ENCODE assay signal across 13 cellular contexts in the genomic region with DNA sequence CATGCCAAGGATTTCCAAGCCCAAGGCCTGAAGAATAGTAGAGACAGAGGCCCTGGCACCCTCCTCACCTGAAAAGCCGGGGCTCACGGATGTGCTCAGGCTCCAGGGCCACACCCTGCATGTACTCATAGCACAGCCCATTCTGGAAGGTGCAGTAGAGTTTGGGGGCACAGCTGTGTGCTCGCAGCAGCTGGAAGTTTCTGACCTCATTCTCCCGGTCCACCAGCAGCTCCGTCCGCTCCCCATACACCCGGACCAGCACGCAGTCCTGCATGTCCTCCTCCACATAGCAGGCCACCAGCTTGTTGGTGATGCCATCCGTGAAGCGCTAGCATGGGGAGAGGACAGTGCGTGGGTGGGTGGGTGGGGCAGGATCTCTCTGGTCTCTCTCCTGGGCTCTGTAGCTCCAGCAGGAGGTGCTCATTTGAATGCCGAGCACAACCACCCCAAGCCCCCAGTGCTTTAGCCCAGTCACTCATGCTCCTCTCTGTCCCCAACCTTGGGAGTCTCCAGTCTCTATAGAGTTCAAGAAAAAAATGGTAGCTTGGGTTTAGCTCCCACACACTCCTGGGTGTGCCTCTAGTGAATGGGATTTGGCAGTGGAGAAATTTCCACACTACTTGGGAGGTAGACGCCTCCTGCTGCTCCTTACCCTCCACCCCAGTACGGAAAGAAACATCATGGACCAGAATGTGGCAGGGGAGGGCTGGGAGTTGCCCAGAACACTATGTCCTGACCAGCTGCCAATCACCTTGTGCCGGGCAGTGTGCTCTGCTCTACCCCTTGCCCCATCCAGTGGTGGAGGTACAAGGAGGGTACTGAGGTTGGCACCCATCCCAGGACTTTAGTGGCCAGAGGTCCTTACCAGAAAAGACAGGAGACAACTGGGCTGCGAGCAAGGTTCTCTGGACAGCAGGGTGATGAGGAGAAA. TPM values are rescaled to one million over a fixed set of nuclear protein-coding genes. Genes with fewer than 3 reads are reported as not detected.
DNase-seq lines count a peak whose midpoint lies in the region; ATAC-seq and TF ChIP-seq lines count a peak whose summit lies in the region.
"Had no signal": no experiment of that assay in that cellular context is flagged by ENCODE, and none has a peak within 500 bp of the region (broad histone marks: within the 10 kb centered on the region; RNA-seq: fewer than 3 reads in every experiment).

No MANE protein-coding gene starts in this region.

- TF ChIP-seq EP300 in upper lobe of left lung (IDR thresholded peaks at IDR 0.05) = no peak

- DNase-seq in H9 (no peak), activated B cell treated with CpG ODN at 0.5 μM for 24 hours (no peak), hepatocyte (ENCODE audit: low spot score) (no peak), renal cortical epithelial cell (ENCODE audit: low read depth) (peak; percentile 22), NCI-H2107 treated with DMSO at 0.1 percent for 48 hours (lab: John Stamatoyannopoulos, UW; ENCODE audit: unreplicated experiment) (no peak), NOMO-1 treated with DMSO at 0.1 percent for 48 hours (lab: John Stamatoyannopoulos, UW; ENCODE audit: unreplicated experiment) (no peak), upper lobe of left lung (no peak)
- DNase-seq: heart right ventricle had no signal

- no peak overlapping the region for H2BK15ac ChIP-seq in H9 (ENCODE audit: low read depth, low read length)

- no peak overlapping the region for H2AK5ac ChIP-seq in H9 (ENCODE audit: insufficient read length, low read length)

- H3K79me2 ChIP-seq in H9 (ENCODE audit: insufficient read depth, low read length) (no peaks in the 10 kb centered on the region), hepatocyte (no peaks in the 10 kb centered on the region)

- H3K79me1 ChIP-seq in H9 (ENCODE audit: insufficient read depth, low read depth, low read length, poor library complexity, severe bottlenecking) = no peaks in the 10 kb centered on the region

- ATAC-seq in activated B cell treated with CpG ODN at 0.5 μM for 24 hours (ENCODE audit: low read depth) (no peak), GM18868 (IDR thresholded peaks at IDR 0.05; ENCODE audit: unreplicated experiment) (no peak), upper lobe of left lung (ENCODE audit: low FRiP score in 2 of 2) (no peak)
- ATAC-seq: mucosa of descending colon had no signal

- H3K18ac ChIP-seq in H9 (ENCODE audit: insufficient read length, low read depth, low read length) = no peak overlapping the region

- H3K4me1 ChIP-seq in H9 (ENCODE audit: insufficient read depth, low read length) (peaks cover 4% of the 10 kb centered on the region; the same call in 1 of the 2 replicates), hepatocyte (ENCODE audit: insufficient read depth) (peaks cover 11% of the 10 kb centered on the region), upper lobe of left lung (peaks cover 11 to 22% (median 14%) of the 10 kb centered on the region in 4 donors)

- H3K4me2 ChIP-seq in H9 (ENCODE audit: insufficient read depth, insufficient read length, low read length) = no peak overlapping the region
- peak overlapping the region; percentile 99 for H3K4me2 ChIP-seq in hepatocyte

- H3K23ac ChIP-seq in H9 (ENCODE audit: insufficient read length, low read depth, low read length) = no peak overlapping the region

- H3T11ph ChIP-seq in H9 (ENCODE audit: low read length) = no peak overlapping the region

- intact Hi-C loops in activated B cell treated with CpG ODN at 0.5 μM for 24 hours (cut with micrococcal nuclease) = no loop called here

- no peak overlapping the region for H2BK20ac ChIP-seq in H9 (ENCODE audit: low read depth, low read length, poor library complexity, severe bottlenecking)

- H3K27ac Mint-ChIP-seq in H9 (peak overlapping the region in 1 of 3 experiments; percentile 57; a peak in 2 of 7 replicates), activated B cell treated with CpG ODN at 0.5 μM for 24 hours (no peak overlapping the region)
- H3K27ac Mint-ChIP-seq: stimulated activated naive CD8-positive, alpha-beta T cell treated with anti-CD3 and anti-CD28 coated beads, Interleukin-15, Interleukin-2, amounts not matched to agents 100 ng/mL and 50 ng/mL, for 24 hours had no signal

- H3K36me3 Mint-ChIP-seq in H9 (ENCODE audit: insufficient read depth in 1 of 3, low read depth in 3 of 3) (peaks cover 0 to 5% (median 5%) of the 10 kb centered on the region in 3 experiments; a peak in 3 of 7 replicates), activated B cell treated with CpG ODN at 0.5 μM for 24 hours (ENCODE audit: low read depth) (no peaks in the 10 kb centered on the region)

- H2BK120ac ChIP-seq in H9 (ENCODE audit: low read depth, low read length, poor library complexity, severe bottlenecking) = no peak overlapping the region

- POLR2A ChIA-PET in activated B cell treated with CpG ODN at 0.5 μM for 24 hours (lab: Charles Lee) = no interaction called here

- H4K20me1 ChIP-seq in H9 (ENCODE audit: control insufficient read depth, insufficient read depth, insufficient read length) (no peaks in the 10 kb centered on the region), hepatocyte (ENCODE audit: insufficient read depth, poor library complexity, severe bottlenecking) (no peaks in the 10 kb centered on the region)

- no CpG with 5 or more reads among the region's 16 CpGs for WGBS in H9 (ENCODE audit: extremely low coverage, insufficient read length, low lambda C conversion rate)
- WGBS in hepatocyte (ENCODE audit: low lambda C conversion rate, missing lambda C conversion rate) = 85% methylated on average over 16 of the region's 16 CpGs
- 90 to 92% methylated on average over 9 to 16 of the region's 16 CpGs for WGBS in upper lobe of left lung, 2 donors

- H4K8ac ChIP-seq in H9 (replicated peaks; ENCODE audit: insufficient read length, low read depth, low read length) = no peak overlapping the region

- H3K9me3 ChIP-seq in H9 (ENCODE audit: control insufficient read depth, low read depth, low read length) = no peaks in the 10 kb centered on the region
- H3K9me3 ChIP-seq in hepatocyte (ENCODE audit: low read depth) = no peaks in the 10 kb centered on the region
- no peaks in the 10 kb centered on the region for H3K9me3 ChIP-seq in upper lobe of left lung
- H3K9me3 ChIP-seq: heart right ventricle, mucosa of descending colon had no signal

- H3K4me1 Mint-ChIP-seq in H9 = peaks cover 46 to 52% of the 10 kb centered on the region in 2 experiments
- H3K4me1 Mint-ChIP-seq in activated B cell treated with CpG ODN at 0.5 μM for 24 hours = peaks cover 2% of the 10 kb centered on the region

- TF ChIP-seq CTCF in H9 (conservative IDR thresholded peaks at IDR 0.05) (no peak), activated B cell treated with CpG ODN at 0.5 μM for 24 hours (IDR thresholded peaks at IDR 0.05) (no peak), hepatocyte (IDR thresholded peaks at IDR 0.05; ENCODE audit: poor library complexity) (no peak), upper lobe of left lung (IDR thresholded peaks at IDR 0.05) (no peak)

- no peak overlapping the region for H3K4ac ChIP-seq in H9 (ENCODE audit: low read depth, low read length)

- H2BK5ac ChIP-seq in H9 (ENCODE audit: insufficient read length, low read length) = no peak overlapping the region

- CTCF ChIA-PET in activated B cell treated with CpG ODN at 0.5 μM for 24 hours (lab: Charles Lee) = no interaction called here

- H3K36me3 ChIP-seq in hepatocyte (replicated peaks; ENCODE audit: insufficient read depth, low read depth) (no peaks in the 10 kb centered on the region), upper lobe of left lung (peaks cover 0 to 3% (median 0%) of the 10 kb centered on the region in 4 donors)

- peaks cover 6% of the 10 kb centered on the region for H3K23me2 ChIP-seq in H9 (ENCODE audit: insufficient read length, low read depth, low read length, poor library complexity, severe bottlenecking)

- H3K56ac ChIP-seq in H9 (ENCODE audit: insufficient read length, low read depth, low read length) = no peak overlapping the region

- H2AFZ ChIP-seq in H9 (ENCODE audit: low read length) (no peak overlapping the region), hepatocyte (no peak overlapping the region)

- H3K27me3 Mint-ChIP-seq in H9 (ENCODE audit: low read depth) = peaks cover 39% of the 10 kb centered on the region
- H3K27me3 Mint-ChIP-seq in activated B cell treated with CpG ODN at 0.5 μM for 24 hours = peaks cover 16% of the 10 kb centered on the region
- H3K27me3 Mint-ChIP-seq: stimulated activated naive CD8-positive, alpha-beta T cell treated with anti-CD3 and anti-CD28 coated beads, Interleukin-15, Interleukin-2, amounts not matched to agents 100 ng/mL and 50 ng/mL, for 24 hours had no signal

- H3K9me3 Mint-ChIP-seq in H9 (no peaks in the 10 kb centered on the region; a peak in 1 of 5 replicates), activated B cell treated with CpG ODN at 0.5 μM for 24 hours (no peaks in the 10 kb centered on the region)
- H3K9me3 Mint-ChIP-seq: stimulated activated naive CD8-positive, alpha-beta T cell treated with anti-CD3 and anti-CD28 coated beads, Interleukin-15, Interleukin-2, amounts not matched to agents 100 ng/mL and 50 ng/mL, for 24 hours had no signal

- no peak overlapping the region for H3K27ac ChIP-seq in H9 (ENCODE audit: insufficient read length, low read depth, low read length)
- H3K27ac ChIP-seq in hepatocyte = no peak overlapping the region
- no peak overlapping the region for H3K27ac ChIP-seq in upper lobe of left lung

- H3K4me3 ChIP-seq in hepatocyte (no peak overlapping the region), upper lobe of left lung (no peak overlapping the region)
- H3K4me3 ChIP-seq: mucosa of descending colon had no signal

- TF ChIP-seq POLR2A in upper lobe of left lung (IDR thresholded peaks at IDR 0.05) = no peak

- H3K27me3 ChIP-seq in H9 (ENCODE audit: insufficient read depth, low read length) (no peaks in the 10 kb centered on the region; the same call in 1 of the 2 replicates), hepatocyte (no peaks in the 10 kb centered on the region), upper lobe of left lung (peaks cover 0 to 3% (median 0%) of the 10 kb centered on the region in 4 donors)

- no peak overlapping the region for H3K9ac ChIP-seq in H9 (ENCODE audit: extremely low read depth, insufficient read length, low read length)

- H3K4me3 Mint-ChIP-seq in H9 (peak overlapping the region; percentile 62 to 74; a peak in 4 of 5 replicates), activated B cell treated with CpG ODN at 0.5 μM for 24 hours (peak overlapping the region; percentile 51)

- H4K91ac ChIP-seq in H9 (ENCODE audit: insufficient read length, low read depth, low read length) = no peak overlapping the region

- H2BK12ac ChIP-seq in H9 (ENCODE audit: insufficient read length, low read depth, low read length) = no peak overlapping the region

- H3K14ac ChIP-seq in H9 (ENCODE audit: insufficient read depth, low read length) = no peak overlapping the region

- H4K5ac ChIP-seq in H9 (ENCODE audit: insufficient read length, low read depth, low read length) = no peak overlapping the region

- no peaks in the 10 kb centered on the region for H3K9me2 ChIP-seq in hepatocyte (replicated peaks; ENCODE audit: insufficient read depth)

RNA-seq across cellular contexts. Expression of gene ETNK2, which starts 1.9 kb away (rescaled TPM):
- total RNA-seq in H9 (2021) (17.6 and 18.6 TPM in 2 replicates), activated B cell treated with CpG ODN at 0.5 μM for 24 hours (0.16 and 0.44 TPM in 2 replicates), hepatocyte (51.1 and 59.4 TPM in 2 replicates), renal cortical epithelial cell (21.7 and 22.7 TPM in 2 replicates), upper lobe of left lung (1 to 10 TPM in 5 of 6 donors, not detected in 1; 3.2 to 8.9 (median 6.0) TPM)
- polyA plus RNA-seq in hepatocyte = 50.7 and 71.9 TPM in 2 replicates

RNA-seq across cellular contexts. Expression of gene REN, which starts 16.2 kb away (rescaled TPM):
- not detected in 2 replicates for total RNA-seq in H9 (2021)
- total RNA-seq in activated B cell treated with CpG ODN at 0.5 μM for 24 hours = not detected in 2 replicates
- 15.4 and 16.2 TPM in 2 replicates for total RNA-seq in hepatocyte
- polyA plus RNA-seq in hepatocyte = 18.4 and 39.7 TPM in 2 replicates
- total RNA-seq in renal cortical epithelial cell = not detected in 2 replicates
- under 1 TPM in 3 of 6 donors, not detected in 3; 0.64 to 0.76 (median 0.66) TPM for total RNA-seq in upper lobe of left lung
- total RNA-seq: heart right ventricle, HT1080, OCI-LY7 had no signal
- polyA plus RNA-seq: heart right ventricle had no signal

RNA-seq across cellular contexts. Expression of gene KISS1, which starts 46.4 kb away (rescaled TPM):
- total RNA-seq in H9 (2021) (0.59 and 0.68 TPM in 2 replicates), activated B cell treated with CpG ODN at 0.5 μM for 24 hours (not detected in 2 replicates), hepatocyte (2.2 and 12.9 TPM in 2 replicates), renal cortical epithelial cell (0.52 TPM in 1 of 2 replicates, not detected in the other), upper lobe of left lung (1 to 10 TPM in 1 of 6 donors, under 1 TPM in 1, not detected in 4; 0.91 to 6.5 TPM)
- polyA plus RNA-seq in hepatocyte = 2.0 TPM in 2 replicates
- total RNA-seq: heart right ventricle, HT1080, OCI-LY7 had no signal
- polyA plus RNA-seq: heart right ventricle had no signal
